In the genomic region with DNA sequence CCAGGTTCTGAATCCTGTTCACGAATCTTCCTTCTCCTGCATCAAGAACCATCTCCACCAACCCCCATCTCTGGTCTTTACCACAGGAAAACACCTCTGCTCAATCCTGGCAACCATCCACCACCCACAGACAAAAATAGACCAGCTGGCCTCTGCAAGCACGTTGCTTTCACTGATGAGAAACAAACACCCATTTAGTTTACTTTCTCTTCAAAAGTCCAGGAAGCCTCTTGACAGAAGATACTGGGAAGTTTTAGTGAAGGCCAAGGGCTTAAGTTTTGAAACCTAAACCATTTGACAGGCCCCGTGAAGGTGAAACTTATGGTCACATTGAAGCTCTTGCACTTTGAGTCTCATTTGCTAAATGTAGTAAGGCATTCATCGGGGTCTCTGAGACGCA, we compare ENCODE assay signal across 8 cellular contexts.
DNase-seq lines count a peak whose midpoint lies in the region; ATAC-seq and TF ChIP-seq lines count a peak whose summit lies in the region.

No MANE protein-coding gene starts in this region.

- no peaks in the 10 kb centered on the region for H3K36me3 Mint-ChIP-seq in activated T-cell treated with anti-CD3 and anti-CD28 coated beads, Interleukin-2, amount 50 U/mL, for 4 hours (ENCODE audit: insufficient read depth)

- no peaks in the 10 kb centered on the region for H3K36me3 ChIP-seq in prostate gland

- peaks cover 28% of the 10 kb centered on the region for H3K4me1 Mint-ChIP-seq in activated T-cell treated with anti-CD3 and anti-CD28 coated beads, Interleukin-2, amount 50 U/mL, for 4 hours (ENCODE audit: low read depth)

- no peaks in the 10 kb centered on the region for H3K9me3 Mint-ChIP-seq in activated T-cell treated with anti-CD3 and anti-CD28 coated beads, Interleukin-2, amount 50 U/mL, for 4 hours

- no peak for TF ChIP-seq POLR2A in prostate gland (IDR thresholded peaks at IDR 0.05)

- H3K4me3 Mint-ChIP-seq in activated T-cell treated with anti-CD3 and anti-CD28 coated beads, Interleukin-2, amount 50 U/mL, for 4 hours: no peak overlapping the region

- no peaks in the 10 kb centered on the region for H3K4me1 ChIP-seq in prostate gland (replicated peaks)

- H3K9me3 ChIP-seq in prostate gland: no peaks in the 10 kb centered on the region

- H3K4me3 ChIP-seq in Jurkat, Clone E6-1 (ENCODE audit: low read length): no peak overlapping the region
- no peak overlapping the region for H3K4me3 ChIP-seq in prostate gland

- peak; percentile 17 for DNase-seq in COR-L47 (lab: John Stamatoyannopoulos, UW)
- peak; percentile 69 for DNase-seq in Jurkat, Clone E6-1 (ENCODE audit: low read depth, low spot score)
- peak; percentile 77 for DNase-seq in astrocyte of the hippocampus (ENCODE audit: low read depth, low spot score)
- peak; percentile 11 for DNase-seq in prostate gland (ENCODE audit: low spot score)
- DNase-seq in HUDEP-2 (lab: John Stamatoyannopoulos, UW; ENCODE audit: unreplicated experiment in 76 of 76): no peak
- DNase-seq in NCI-H1436 treated with DMSO at 0.1 percent for 48 hours (lab: John Stamatoyannopoulos, UW): no peak
- DNase-seq in activated T-cell treated with anti-CD3 and anti-CD28 coated beads, Interleukin-2, amount 50 U/mL, for 4 hours: no peak

- no peak for TF ChIP-seq CTCF in prostate gland (IDR thresholded peaks at IDR 0.05)

- intact Hi-C loops in prostate gland (cut with DNase I): loop anchor here (5.0 kb wide), 2 partner anchors 65 to 125 kb away; a partner anchor contains a TSS

- WGBS in prostate gland: 53% methylated on average over 5 of the region's 5 CpGs

- ATAC-seq in GM19397 (IDR thresholded peaks at IDR 0.05; ENCODE audit: unreplicated experiment): peak; percentile 54
- no peak for ATAC-seq in activated T-cell treated with anti-CD3 and anti-CD28 coated beads, Interleukin-2, amount 50 U/mL, for 4 hours

- H3K27me3 Mint-ChIP-seq in activated T-cell treated with anti-CD3 and anti-CD28 coated beads, Interleukin-2, amount 50 U/mL, for 4 hours (ENCODE audit: low read depth): no peaks in the 10 kb centered on the region

- H3K27ac ChIP-seq in prostate gland: no peak overlapping the region

- no peaks in the 10 kb centered on the region for H3K27me3 ChIP-seq in prostate gland (replicated peaks; ENCODE audit: insufficient read depth)

Comparison
In these comparisons a context has a peak if more than half of its experiments do, and no peak if none do; other contexts are left out.
1. DNase-seq: peak in COR-L47 (single experiment), Jurkat, Clone E6-1 (single experiment), astrocyte of the hippocampus (single experiment) and prostate gland (single experiment); none in HUDEP-2 (0 of 76), NCI-H1436 treated with DMSO at 0.1 percent for 48 hours (single experiment) and activated T-cell treated with anti-CD3 and anti-CD28 coated beads, Interleukin-2, amount 50 U/mL, for 4 hours (single experiment).